ENCODE assay signal across 1 cellular context in the genomic region with DNA sequence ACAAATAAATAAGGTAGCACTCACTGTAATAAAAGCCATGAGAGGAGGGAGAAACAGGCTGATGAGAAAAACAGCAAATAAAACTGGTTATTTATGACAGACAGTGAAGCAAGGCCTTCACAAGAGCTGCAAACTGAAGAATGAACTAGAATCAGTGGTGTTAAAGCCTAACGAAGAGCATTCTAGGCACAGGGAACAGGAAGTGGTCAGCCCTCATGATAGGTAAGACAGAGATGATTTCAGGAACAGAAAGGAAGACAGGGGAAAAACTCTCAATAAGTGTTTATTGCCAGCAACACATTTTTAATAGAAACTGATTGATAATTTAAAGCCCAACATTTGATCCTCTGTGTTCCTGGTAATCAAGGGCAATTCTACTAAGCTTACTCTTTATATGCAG.
TF ChIP-seq lines count a peak whose summit lies in the region.

No MANE protein-coding gene starts in this region.

TF ChIP-seq in GM12878, 131 proteins besides CTCF, POLR2A, EP300 and RAD21 (continued from another document and continues in another):
- TF ChIP-seq, protein P1, sequence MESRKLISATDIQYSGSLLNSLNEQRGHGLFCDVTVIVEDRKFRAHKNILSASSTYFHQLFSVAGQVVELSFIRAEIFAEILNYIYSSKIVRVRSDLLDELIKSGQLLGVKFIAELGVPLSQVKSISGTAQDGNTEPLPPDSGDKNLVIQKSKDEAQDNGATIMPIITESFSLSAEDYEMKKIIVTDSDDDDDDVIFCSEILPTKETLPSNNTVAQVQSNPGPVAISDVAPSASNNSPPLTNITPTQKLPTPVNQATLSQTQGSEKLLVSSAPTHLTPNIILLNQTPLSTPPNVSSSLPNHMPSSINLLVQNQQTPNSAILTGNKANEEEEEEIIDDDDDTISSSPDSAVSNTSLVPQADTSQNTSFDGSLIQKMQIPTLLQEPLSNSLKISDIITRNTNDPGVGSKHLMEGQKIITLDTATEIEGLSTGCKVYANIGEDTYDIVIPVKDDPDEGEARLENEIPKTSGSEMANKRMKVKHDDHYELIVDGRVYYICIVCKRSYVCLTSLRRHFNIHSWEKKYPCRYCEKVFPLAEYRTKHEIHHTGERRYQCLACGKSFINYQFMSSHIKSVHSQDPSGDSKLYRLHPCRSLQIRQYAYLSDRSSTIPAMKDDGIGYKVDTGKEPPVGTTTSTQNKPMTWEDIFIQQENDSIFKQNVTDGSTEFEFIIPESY (IDR thresholded peaks at IDR 0.05): no peak
- TF ChIP-seq SMARCA5 (IDR thresholded peaks at IDR 0.05) (no peak), TCF12 (IDR thresholded peaks at IDR 0.05; ENCODE audit: low read depth, low read length) (no peak), NFYA (IDR thresholded peaks at IDR 0.05; ENCODE audit: borderline replicate concordance, low read depth, low read length) (no peak), STAT3 (IDR thresholded peaks at IDR 0.05; ENCODE audit: low read depth, low read length) (no peak), TARDBP (IDR thresholded peaks at IDR 0.05; ENCODE audit: borderline replicate concordance) (no peak), MTA3 (IDR thresholded peaks at IDR 0.05; ENCODE audit: borderline replicate concordance, low read length) (no peak), SREBF1 (IDR thresholded peaks at IDR 0.05; ENCODE audit: low read length) (no peak), CREM (IDR thresholded peaks at IDR 0.05; ENCODE audit: low read depth) (no peak), SUZ12 (IDR thresholded peaks at IDR 0.05; ENCODE audit: unreplicated experiment) (no peak), ZNF207 (IDR thresholded peaks at IDR 0.05; ENCODE audit: borderline replicate concordance) (no peak), GATAD2B (conservative IDR thresholded peaks at IDR 0.05; ENCODE audit: low read depth) (no peak), NFXL1 (IDR thresholded peaks at IDR 0.05; ENCODE audit: borderline replicate concordance) (no peak), SP1 (IDR thresholded peaks at IDR 0.05; ENCODE audit: low read depth, low read length) (no peak), SMC3 (IDR thresholded peaks at IDR 0.05; ENCODE audit: borderline replicate concordance, low read length) (no peak), PAX8 (IDR thresholded peaks at IDR 0.05) (no peak), POLR2AphosphoS5 (IDR thresholded peaks at IDR 0.05; ENCODE audit: low read length) (no peak), RBBP5 (conservative IDR thresholded peaks at IDR 0.05) (no peak), PAX5 (IDR thresholded peaks at IDR 0.05; ENCODE audit: borderline replicate concordance, low read depth, low read length) (no peak), ETV6 (conservative IDR thresholded peaks at IDR 0.05 in 1 of 2, IDR thresholded peaks at IDR 0.05 in 1 of 2; ENCODE audit: borderline replicate concordance in 1 of 2, low read depth in 1 of 2) (no peak), YBX1 (IDR thresholded peaks at IDR 0.05) (no peak), HCFC1 (IDR thresholded peaks at IDR 0.05; ENCODE audit: low read length) (no peak), IKZF2 (IDR thresholded peaks at IDR 0.05) (peak; percentile 61 to 63; a peak in 2 of 4 replicates), BHLHE40 (IDR thresholded peaks at IDR 0.05; ENCODE audit: borderline replicate concordance in 1 of 2, low read depth in 2 of 2, low read length in 1 of 2) (no peak), RUNX3 (IDR thresholded peaks at IDR 0.05; ENCODE audit: low read length) (peak; percentile 68), ATF7 (IDR thresholded peaks at IDR 0.05; ENCODE audit: low read depth) (peak; percentile 11; the same call in 1 of the 2 replicates), NR2F1 (conservative IDR thresholded peaks at IDR 0.05) (no peak), NFIC (IDR thresholded peaks at IDR 0.05; ENCODE audit: low read depth, low read length) (no peak), GABPA (IDR thresholded peaks at IDR 0.05; ENCODE audit: low read depth) (0 out of 2 replicates have a peak, but pooled peaks have one; percentile 19), JUND (IDR thresholded peaks at IDR 0.05; ENCODE audit: low read depth, low read length) (no peak), BCL11A (IDR thresholded peaks at IDR 0.05; ENCODE audit: low read depth, low read length) (no peak), BMI1 (IDR thresholded peaks at IDR 0.05; ENCODE audit: borderline replicate concordance) (no peak), CBFB (IDR thresholded peaks at IDR 0.05; ENCODE audit: low read depth) (no peak)
- TF ChIP-seq, protein P2, sequence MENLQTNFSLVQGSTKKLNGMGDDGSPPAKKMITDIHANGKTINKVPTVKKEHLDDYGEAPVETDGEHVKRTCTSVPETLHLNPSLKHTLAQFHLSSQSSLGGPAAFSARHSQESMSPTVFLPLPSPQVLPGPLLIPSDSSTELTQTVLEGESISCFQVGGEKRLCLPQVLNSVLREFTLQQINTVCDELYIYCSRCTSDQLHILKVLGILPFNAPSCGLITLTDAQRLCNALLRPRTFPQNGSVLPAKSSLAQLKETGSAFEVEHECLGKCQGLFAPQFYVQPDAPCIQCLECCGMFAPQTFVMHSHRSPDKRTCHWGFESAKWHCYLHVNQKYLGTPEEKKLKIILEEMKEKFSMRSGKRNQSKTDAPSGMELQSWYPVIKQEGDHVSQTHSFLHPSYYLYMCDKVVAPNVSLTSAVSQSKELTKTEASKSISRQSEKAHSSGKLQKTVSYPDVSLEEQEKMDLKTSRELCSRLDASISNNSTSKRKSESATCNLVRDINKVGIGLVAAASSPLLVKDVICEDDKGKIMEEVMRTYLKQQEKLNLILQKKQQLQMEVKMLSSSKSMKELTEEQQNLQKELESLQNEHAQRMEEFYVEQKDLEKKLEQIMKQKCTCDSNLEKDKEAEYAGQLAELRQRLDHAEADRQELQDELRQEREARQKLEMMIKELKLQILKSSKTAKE (IDR thresholded peaks at IDR 0.05; ENCODE audit: low read depth, poor library complexity, severe bottlenecking): no peak
- TF ChIP-seq, protein P3, sequence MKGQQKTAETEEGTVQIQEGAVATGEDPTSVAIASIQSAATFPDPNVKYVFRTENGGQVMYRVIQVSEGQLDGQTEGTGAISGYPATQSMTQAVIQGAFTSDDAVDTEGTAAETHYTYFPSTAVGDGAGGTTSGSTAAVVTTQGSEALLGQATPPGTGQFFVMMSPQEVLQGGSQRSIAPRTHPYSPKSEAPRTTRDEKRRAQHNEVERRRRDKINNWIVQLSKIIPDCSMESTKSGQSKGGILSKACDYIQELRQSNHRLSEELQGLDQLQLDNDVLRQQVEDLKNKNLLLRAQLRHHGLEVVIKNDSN (IDR thresholded peaks at IDR 0.05; ENCODE audit: borderline replicate concordance, extremely low read length, insufficient read depth, low read depth, low read length): no peak
- TF ChIP-seq, protein P4, sequence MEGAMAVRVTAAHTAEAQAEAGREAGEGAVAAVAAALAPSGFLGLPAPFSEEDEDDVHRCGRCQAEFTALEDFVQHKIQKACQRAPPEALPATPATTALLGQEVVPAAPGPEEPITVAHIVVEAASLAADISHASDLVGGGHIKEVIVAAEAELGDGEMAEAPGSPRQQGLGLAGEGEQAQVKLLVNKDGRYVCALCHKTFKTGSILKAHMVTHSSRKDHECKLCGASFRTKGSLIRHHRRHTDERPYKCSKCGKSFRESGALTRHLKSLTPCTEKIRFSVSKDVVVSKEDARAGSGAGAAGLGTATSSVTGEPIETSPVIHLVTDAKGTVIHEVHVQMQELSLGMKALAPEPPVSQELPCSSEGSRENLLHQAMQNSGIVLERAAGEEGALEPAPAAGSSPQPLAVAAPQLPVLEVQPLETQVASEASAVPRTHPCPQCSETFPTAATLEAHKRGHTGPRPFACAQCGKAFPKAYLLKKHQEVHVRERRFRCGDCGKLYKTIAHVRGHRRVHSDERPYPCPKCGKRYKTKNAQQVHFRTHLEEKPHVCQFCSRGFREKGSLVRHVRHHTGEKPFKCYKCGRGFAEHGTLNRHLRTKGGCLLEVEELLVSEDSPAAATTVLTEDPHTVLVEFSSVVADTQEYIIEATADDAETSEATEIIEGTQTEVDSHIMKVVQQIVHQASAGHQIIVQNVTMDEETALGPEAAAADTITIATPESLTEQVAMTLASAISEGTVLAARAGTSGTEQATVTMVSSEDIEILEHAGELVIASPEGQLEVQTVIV (IDR thresholded peaks at IDR 0.05; ENCODE audit: borderline replicate concordance, partially characterized antibody): no peak
- TF ChIP-seq, protein P5, sequence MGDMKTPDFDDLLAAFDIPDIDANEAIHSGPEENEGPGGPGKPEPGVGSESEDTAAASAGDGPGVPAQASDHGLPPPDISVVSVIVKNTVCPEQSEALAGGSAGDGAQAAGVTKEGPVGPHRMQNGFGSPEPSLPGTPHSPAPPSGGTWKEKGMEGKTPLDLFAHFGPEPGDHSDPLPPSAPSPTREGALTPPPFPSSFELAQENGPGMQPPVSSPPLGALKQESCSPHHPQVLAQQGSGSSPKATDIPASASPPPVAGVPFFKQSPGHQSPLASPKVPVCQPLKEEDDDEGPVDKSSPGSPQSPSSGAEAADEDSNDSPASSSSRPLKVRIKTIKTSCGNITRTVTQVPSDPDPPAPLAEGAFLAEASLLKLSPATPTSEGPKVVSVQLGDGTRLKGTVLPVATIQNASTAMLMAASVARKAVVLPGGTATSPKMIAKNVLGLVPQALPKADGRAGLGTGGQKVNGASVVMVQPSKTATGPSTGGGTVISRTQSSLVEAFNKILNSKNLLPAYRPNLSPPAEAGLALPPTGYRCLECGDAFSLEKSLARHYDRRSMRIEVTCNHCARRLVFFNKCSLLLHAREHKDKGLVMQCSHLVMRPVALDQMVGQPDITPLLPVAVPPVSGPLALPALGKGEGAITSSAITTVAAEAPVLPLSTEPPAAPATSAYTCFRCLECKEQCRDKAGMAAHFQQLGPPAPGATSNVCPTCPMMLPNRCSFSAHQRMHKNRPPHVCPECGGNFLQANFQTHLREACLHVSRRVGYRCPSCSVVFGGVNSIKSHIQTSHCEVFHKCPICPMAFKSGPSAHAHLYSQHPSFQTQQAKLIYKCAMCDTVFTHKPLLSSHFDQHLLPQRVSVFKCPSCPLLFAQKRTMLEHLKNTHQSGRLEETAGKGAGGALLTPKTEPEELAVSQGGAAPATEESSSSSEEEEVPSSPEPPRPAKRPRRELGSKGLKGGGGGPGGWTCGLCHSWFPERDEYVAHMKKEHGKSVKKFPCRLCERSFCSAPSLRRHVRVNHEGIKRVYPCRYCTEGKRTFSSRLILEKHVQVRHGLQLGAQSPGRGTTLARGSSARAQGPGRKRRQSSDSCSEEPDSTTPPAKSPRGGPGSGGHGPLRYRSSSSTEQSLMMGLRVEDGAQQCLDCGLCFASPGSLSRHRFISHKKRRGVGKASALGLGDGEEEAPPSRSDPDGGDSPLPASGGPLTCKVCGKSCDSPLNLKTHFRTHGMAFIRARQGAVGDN (IDR thresholded peaks at IDR 0.05): no peak
- TF ChIP-seq, protein P6, sequence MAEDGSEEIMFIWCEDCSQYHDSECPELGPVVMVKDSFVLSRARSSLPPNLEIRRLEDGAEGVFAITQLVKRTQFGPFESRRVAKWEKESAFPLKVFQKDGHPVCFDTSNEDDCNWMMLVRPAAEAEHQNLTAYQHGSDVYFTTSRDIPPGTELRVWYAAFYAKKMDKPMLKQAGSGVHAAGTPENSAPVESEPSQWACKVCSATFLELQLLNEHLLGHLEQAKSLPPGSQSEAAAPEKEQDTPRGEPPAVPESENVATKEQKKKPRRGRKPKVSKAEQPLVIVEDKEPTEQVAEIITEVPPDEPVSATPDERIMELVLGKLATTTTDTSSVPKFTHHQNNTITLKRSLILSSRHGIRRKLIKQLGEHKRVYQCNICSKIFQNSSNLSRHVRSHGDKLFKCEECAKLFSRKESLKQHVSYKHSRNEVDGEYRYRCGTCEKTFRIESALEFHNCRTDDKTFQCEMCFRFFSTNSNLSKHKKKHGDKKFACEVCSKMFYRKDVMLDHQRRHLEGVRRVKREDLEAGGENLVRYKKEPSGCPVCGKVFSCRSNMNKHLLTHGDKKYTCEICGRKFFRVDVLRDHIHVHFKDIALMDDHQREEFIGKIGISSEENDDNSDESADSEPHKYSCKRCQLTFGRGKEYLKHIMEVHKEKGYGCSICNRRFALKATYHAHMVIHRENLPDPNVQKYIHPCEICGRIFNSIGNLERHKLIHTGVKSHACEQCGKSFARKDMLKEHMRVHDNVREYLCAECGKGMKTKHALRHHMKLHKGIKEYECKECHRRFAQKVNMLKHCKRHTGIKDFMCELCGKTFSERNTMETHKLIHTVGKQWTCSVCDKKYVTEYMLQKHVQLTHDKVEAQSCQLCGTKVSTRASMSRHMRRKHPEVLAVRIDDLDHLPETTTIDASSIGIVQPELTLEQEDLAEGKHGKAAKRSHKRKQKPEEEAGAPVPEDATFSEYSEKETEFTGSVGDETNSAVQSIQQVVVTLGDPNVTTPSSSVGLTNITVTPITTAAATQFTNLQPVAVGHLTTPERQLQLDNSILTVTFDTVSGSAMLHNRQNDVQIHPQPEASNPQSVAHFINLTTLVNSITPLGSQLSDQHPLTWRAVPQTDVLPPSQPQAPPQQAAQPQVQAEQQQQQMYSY (CRISPR knock-in tag; IDR thresholded peaks at IDR 0.05): no peak
- TF ChIP-seq, protein P7, sequence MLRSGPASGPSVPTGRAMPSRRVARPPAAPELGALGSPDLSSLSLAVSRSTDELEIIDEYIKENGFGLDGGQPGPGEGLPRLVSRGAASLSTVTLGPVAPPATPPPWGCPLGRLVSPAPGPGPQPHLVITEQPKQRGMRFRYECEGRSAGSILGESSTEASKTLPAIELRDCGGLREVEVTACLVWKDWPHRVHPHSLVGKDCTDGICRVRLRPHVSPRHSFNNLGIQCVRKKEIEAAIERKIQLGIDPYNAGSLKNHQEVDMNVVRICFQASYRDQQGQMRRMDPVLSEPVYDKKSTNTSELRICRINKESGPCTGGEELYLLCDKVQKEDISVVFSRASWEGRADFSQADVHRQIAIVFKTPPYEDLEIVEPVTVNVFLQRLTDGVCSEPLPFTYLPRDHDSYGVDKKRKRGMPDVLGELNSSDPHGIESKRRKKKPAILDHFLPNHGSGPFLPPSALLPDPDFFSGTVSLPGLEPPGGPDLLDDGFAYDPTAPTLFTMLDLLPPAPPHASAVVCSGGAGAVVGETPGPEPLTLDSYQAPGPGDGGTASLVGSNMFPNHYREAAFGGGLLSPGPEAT (IDR thresholded peaks at IDR 0.05; ENCODE audit: low read depth): peak; percentile 53; the same call in 1 of the 2 replicates
- TF ChIP-seq, protein P8, sequence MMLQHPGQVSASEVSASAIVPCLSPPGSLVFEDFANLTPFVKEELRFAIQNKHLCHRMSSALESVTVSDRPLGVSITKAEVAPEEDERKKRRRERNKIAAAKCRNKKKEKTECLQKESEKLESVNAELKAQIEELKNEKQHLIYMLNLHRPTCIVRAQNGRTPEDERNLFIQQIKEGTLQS (IDR thresholded peaks at IDR 0.05; ENCODE audit: borderline replicate concordance, extremely low read depth, low read depth, low read length): no peak
- TF ChIP-seq, protein P9, sequence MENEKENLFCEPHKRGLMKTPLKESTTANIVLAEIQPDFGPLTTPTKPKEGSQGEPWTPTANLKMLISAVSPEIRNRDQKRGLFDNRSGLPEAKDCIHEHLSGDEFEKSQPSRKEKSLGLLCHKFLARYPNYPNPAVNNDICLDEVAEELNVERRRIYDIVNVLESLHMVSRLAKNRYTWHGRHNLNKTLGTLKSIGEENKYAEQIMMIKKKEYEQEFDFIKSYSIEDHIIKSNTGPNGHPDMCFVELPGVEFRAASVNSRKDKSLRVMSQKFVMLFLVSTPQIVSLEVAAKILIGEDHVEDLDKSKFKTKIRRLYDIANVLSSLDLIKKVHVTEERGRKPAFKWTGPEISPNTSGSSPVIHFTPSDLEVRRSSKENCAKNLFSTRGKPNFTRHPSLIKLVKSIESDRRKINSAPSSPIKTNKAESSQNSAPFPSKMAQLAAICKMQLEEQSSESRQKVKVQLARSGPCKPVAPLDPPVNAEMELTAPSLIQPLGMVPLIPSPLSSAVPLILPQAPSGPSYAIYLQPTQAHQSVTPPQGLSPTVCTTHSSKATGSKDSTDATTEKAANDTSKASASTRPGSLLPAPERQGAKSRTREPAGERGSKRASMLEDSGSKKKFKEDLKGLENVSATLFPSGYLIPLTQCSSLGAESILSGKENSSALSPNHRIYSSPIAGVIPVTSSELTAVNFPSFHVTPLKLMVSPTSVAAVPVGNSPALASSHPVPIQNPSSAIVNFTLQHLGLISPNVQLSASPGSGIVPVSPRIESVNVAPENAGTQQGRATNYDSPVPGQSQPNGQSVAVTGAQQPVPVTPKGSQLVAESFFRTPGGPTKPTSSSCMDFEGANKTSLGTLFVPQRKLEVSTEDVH (IDR thresholded peaks at IDR 0.05; ENCODE audit: low read depth, partially characterized antibody): no peak
